ENCODE assay signal across 15 cellular contexts in genomic region chr15:61032600-61033286, GRCh38.
DNase-seq lines count a peak whose midpoint lies in the region; ATAC-seq and TF ChIP-seq lines count a peak whose summit lies in the region.
"Had no signal": no experiment of that assay in that cellular context is flagged by ENCODE, and none has a peak within 500 bp of the region (broad histone marks: within the 10 kb centered on the region; RNA-seq: fewer than 3 reads in every experiment).

No MANE protein-coding gene starts in this region.

- H3K27ac ChIP-seq in C4-2B (peak overlapping the region; percentile 47; the same call in 1 of the 2 replicates), body of pancreas (no peak overlapping the region)

- ATAC-seq in body of pancreas (peak; percentile 52), HG02840 (IDR thresholded peaks at IDR 0.05; ENCODE audit: low FRiP score, unreplicated experiment) (no peak), GM18870 (IDR thresholded peaks at IDR 0.05; ENCODE audit: unreplicated experiment) (no peak)
- ATAC-seq: sciatic nerve had no signal

- DNase-seq in NCI-H1092 (lab: John Stamatoyannopoulos, UW) (peak; percentile 84), body of pancreas (peak in 3 of 4 donors; percentile 13 to 43 (median 33)), middle frontal gyrus (ENCODE audit: extremely low spot score, low spot score) (no peak), LoVo (ENCODE audit: low spot score) (no peak)
- DNase-seq: activated gamma-delta T cell; aorta; MM.1S; NCI-H2227 treated with DMSO at 0.1 percent for 48 hours; stimulated activated CD4-positive, alpha-beta T cell treated with anti-CD3 and anti-CD28 coated beads, Interleukin-4, amount 100 ng/mL, for 1 hour; T-helper 2 cell had no signal

- H3K27me3 ChIP-seq in body of pancreas, result no peaks in the 10 kb centered on the region

- H3K9me3 ChIP-seq in body of pancreas, result no peaks in the 10 kb centered on the region

- H3K36me3 ChIP-seq in body of pancreas (replicated peaks in 1 of 2; ENCODE audit: insufficient read depth in 1 of 2, low read depth in 2 of 2), result no peaks in the 10 kb centered on the region

- TF ChIP-seq CTCF in C4-2B (conservative IDR thresholded peaks at IDR 0.05), result no peak
- TF ChIP-seq CTCF in body of pancreas (IDR thresholded peaks at IDR 0.05), result no peak
- TF ChIP-seq CTCF in nephron (IDR thresholded peaks at IDR 0.05; ENCODE audit: unreplicated experiment in 3 of 3), result no peak

- intact Hi-C loops in body of pancreas (cut with DNase I), result no loop called here

- no peak for TF ChIP-seq POLR2A in body of pancreas (IDR thresholded peaks at IDR 0.05)

- peaks cover 54% of the 10 kb centered on the region for H3K4me1 Mint-ChIP-seq in nephron

- H3K4me3 ChIP-seq in body of pancreas, result no peak overlapping the region

- H3K27me3 Mint-ChIP-seq in nephron (ENCODE audit: low read depth), result no peaks in the 10 kb centered on the region

- H3K27ac Mint-ChIP-seq in nephron, result peak overlapping the region; percentile 48 to 98 (median 77)

- no peak overlapping the region for H3K4me3 Mint-ChIP-seq in nephron

- peaks cover 5% of the 10 kb centered on the region for H3K36me3 Mint-ChIP-seq in nephron (ENCODE audit: low read depth)

- H3K9me3 Mint-ChIP-seq in nephron, result no peaks in the 10 kb centered on the region

- peaks cover 7% of the 10 kb centered on the region for H3K4me1 ChIP-seq in body of pancreas

- 32% methylated on average over 5 of the region's 5 CpGs for WGBS in body of pancreas, 2 donors

Comparison
In these comparisons a context has a peak if more than half of its experiments do, and no peak if none do; other contexts are left out.
1. DNase-seq: peak in NCI-H1092 (single experiment) and body of pancreas (3 of 4); none in middle frontal gyrus (single experiment) and LoVo (single experiment).